In the genomic region with DNA sequence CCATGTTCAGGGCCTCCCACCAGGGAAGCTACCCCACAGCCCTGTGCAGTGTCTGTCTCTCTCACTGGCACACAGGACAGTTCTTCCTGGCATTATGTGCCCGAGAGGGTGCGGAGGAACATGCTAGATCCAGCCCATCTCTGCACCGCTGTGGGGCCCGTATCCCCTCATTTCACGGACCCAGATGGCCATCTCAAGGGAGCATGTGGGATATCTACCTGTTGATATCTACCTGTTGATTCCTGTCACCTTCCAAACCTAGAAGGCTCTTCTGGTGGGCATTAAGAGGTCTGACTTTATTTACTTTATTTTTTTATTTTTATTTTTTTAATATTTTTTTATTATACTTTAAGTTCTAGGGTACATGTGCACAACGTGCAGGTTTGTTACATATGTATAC, we compare ENCODE assay signal across 25 cellular contexts.
"Had no signal": no experiment of that assay in that cellular context is flagged by ENCODE, and none has a peak within 500 bp of the region (broad histone marks: within the 10 kb centered on the region; RNA-seq: fewer than 3 reads in every experiment).

No MANE protein-coding gene starts in this region.

- H3K4me1 ChIP-seq: adrenal gland, ascending aorta, prostate gland, suprapubic skin had no signal

- ATAC-seq: activated CD4-positive, alpha-beta T cell treated with anti-CD3 and anti-CD28 coated beads for 36 hours; activated CD8-positive, alpha-beta memory T cell treated with anti-CD3 and anti-CD28 coated beads, Interleukin-2, amount 10 ng/mL, durations not matched to agents 7 days and 5 days; heart right ventricle; left colon; mucosa of descending colon had no signal

- H3K4me3 Mint-ChIP-seq: activated CD4-positive, alpha-beta memory T cell treated with anti-CD3 and anti-CD28 coated beads for 36 hours; activated CD4-positive, alpha-beta T cell treated with anti-CD3 and anti-CD28 coated beads for 36 hours; activated CD8-positive, alpha-beta memory T cell treated with anti-CD3 and anti-CD28 coated beads, Interleukin-2, amount 10 ng/mL, durations not matched to agents 7 days and 5 days; dendritic cell treated with granulocyte-macrophage colony-stimulating factor and Interleukin-4, amounts not matched to agents 40 ng/mL and 50 ng/mL, for 4 days had no signal

- H3K9me3 Mint-ChIP-seq: activated B cell treated with CpG ODN at 0.5 μM for 24 hours; activated CD4-positive, alpha-beta memory T cell treated with anti-CD3 and anti-CD28 coated beads for 36 hours; dendritic cell treated with granulocyte-macrophage colony-stimulating factor and Interleukin-4, amounts not matched to agents 40 ng/mL and 50 ng/mL, for 4 days had no signal

- H3K27ac ChIP-seq: adrenal gland, ascending aorta, brain microvascular endothelial cell, heart right ventricle, ovary, prostate gland, stomach, suprapubic skin, vagina had no signal

- H3K27me3 ChIP-seq: ascending aorta, brain microvascular endothelial cell, ovary, vagina had no signal

- H3K36me3 ChIP-seq: adrenal gland, ascending aorta, brain microvascular endothelial cell, ovary, prostate gland, stomach, suprapubic skin, vagina had no signal

- H3K9me3 ChIP-seq: adrenal gland, ascending aorta, heart right ventricle, mucosa of descending colon, ovary, prostate gland, stomach, suprapubic skin, vagina had no signal

- H3K27ac Mint-ChIP-seq: activated CD4-positive, alpha-beta memory T cell treated with anti-CD3 and anti-CD28 coated beads for 36 hours; activated CD8-positive, alpha-beta memory T cell treated with anti-CD3 and anti-CD28 coated beads, Interleukin-2, amount 10 ng/mL, durations not matched to agents 7 days and 5 days had no signal

- H3K4me3 ChIP-seq: adrenal gland, ascending aorta, heart right ventricle, mucosa of descending colon, ovary, prostate gland, stomach, suprapubic skin, vagina had no signal

- H3K27me3 Mint-ChIP-seq: activated B cell treated with CpG ODN at 0.5 μM for 24 hours; activated CD4-positive, alpha-beta memory T cell treated with anti-CD3 and anti-CD28 coated beads for 36 hours; activated CD4-positive, alpha-beta T cell treated with anti-CD3 and anti-CD28 coated beads for 36 hours; activated CD8-positive, alpha-beta memory T cell treated with anti-CD3 and anti-CD28 coated beads, Interleukin-2, amount 10 ng/mL, durations not matched to agents 7 days and 5 days; dendritic cell treated with granulocyte-macrophage colony-stimulating factor and Interleukin-4, amounts not matched to agents 40 ng/mL and 50 ng/mL, for 4 days had no signal

- DNase-seq: activated B cell treated with CpG ODN at 0.5 μM for 24 hours; activated CD4-positive, alpha-beta memory T cell treated with anti-CD3 and anti-CD28 coated beads for 36 hours; activated CD4-positive, alpha-beta T cell treated with anti-CD3 and anti-CD28 coated beads for 36 hours; activated CD8-positive, alpha-beta memory T cell treated with anti-CD3 and anti-CD28 coated beads, Interleukin-2, amount 10 ng/mL, durations not matched to agents 7 days and 5 days; activated naive CD4-positive, alpha-beta T cell treated with anti-CD3 and anti-CD28 coated beads, Interleukin-2, amount 50 U/mL, for 16 hours; activated T-cell treated with anti-CD3 and anti-CD28 coated beads for 4 hours; adrenal gland; brain microvascular endothelial cell; caudate nucleus; effector CD4-positive, alpha-beta T cell; heart right ventricle; left colon; mesendoderm; mucosa of descending colon; ovary; stimulated activated CD4-positive, alpha-beta T cell treated with anti-CD3 and anti-CD28 coated beads, Interleukin-2, amount 100 ng/mL, for 48 hours; stimulated activated CD8-positive, alpha-beta memory T cell treated with anti-CD3 and anti-CD28 coated beads, Interleukin-4, amount 100 ng/mL, for 48 hours; stomach; T-helper 9 cell; trophoblast cell had no signal
